23 cellular contexts compared by ENCODE assay signal in the genomic region with DNA sequence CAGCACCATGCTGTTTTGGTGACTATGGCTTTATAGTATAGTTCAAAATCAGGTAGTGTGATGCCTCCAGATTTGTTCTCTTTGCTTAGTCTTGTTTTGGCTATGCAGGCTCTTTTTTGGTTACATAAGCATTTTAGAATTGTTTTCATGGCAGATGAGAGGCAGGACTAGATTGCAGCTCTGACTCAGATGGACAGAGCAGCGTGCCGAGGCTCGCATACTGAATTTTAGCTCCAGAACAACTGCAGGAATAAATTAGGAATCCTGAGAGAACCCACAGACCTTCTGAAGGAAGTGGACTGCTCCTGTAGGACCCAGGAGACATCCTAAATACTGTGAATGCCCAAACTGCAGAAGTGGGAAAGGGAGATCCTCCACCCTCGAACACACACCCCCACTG.
"Had no signal": no experiment of that assay in that cellular context is flagged by ENCODE, and none has a peak within 500 bp of the region (broad histone marks: within the 10 kb centered on the region; RNA-seq: fewer than 3 reads in every experiment).

No MANE protein-coding gene starts in this region.

- H3K27me3 ChIP-seq: colonic mucosa, esophagus squamous epithelium, heart right ventricle, left lung had no signal

- H3K4me3 ChIP-seq: colonic mucosa, esophagus squamous epithelium, heart right ventricle, left lung, lower lobe of right lung had no signal

- ATAC-seq: effector memory CD8-positive, alpha-beta T cell; left cardiac atrium; left lung; left ventricle myocardium superior; lower lobe of right lung; naive thymus-derived CD4-positive, alpha-beta T cell had no signal

- H3K9me3 ChIP-seq: colonic mucosa, lower lobe of right lung had no signal

- H3K4me1 ChIP-seq: colonic mucosa, esophagus squamous epithelium, heart right ventricle, left lung, lower lobe of right lung had no signal

- FAIRE-seq: endometrium, frontal cortex, islet of Langerhans, keratinocyte had no signal

- H3K36me3 ChIP-seq: colonic mucosa, esophagus squamous epithelium, heart right ventricle, left lung, lower lobe of right lung had no signal

- H3K27ac ChIP-seq: colonic mucosa, esophagus squamous epithelium, heart right ventricle, left lung, lower lobe of right lung had no signal

- DNase-seq: colonic mucosa; cortex of kidney; effector CD8-positive, alpha-beta T cell; effector memory CD8-positive, alpha-beta T cell; endodermal cell; erythroblast; esophagus squamous epithelium; foreskin fibroblast; glutamatergic neuron; head of caudate nucleus; heart right ventricle; hippocampal formation; left cardiac atrium; left lung; left ventricle myocardium superior; lower lobe of right lung; mesendoderm; midbrain; naive thymus-derived CD4-positive, alpha-beta T cell had no signal
